In genomic region chr5:131394128-131394527, GRCh38 we compare ENCODE assay signal across 8 cellular contexts.
DNase-seq lines count a peak whose midpoint lies in the region; ATAC-seq and TF ChIP-seq lines count a peak whose summit lies in the region.

No MANE protein-coding gene starts in this region.

- H3K36me3 ChIP-seq in lung (ENCODE audit: control insufficient read depth in 2 of 2, insufficient read depth in 2 of 2, low read length in 2 of 2), result peaks cover 10 to 24% of the 10 kb centered on the region in 2 donors

- WGBS in lung, 2 donors, result 57 to 82% methylated on average over 4 of the region's 4 CpGs

- H3K27me3 ChIP-seq in lung (ENCODE audit: control insufficient read depth, insufficient read depth), result no peaks in the 10 kb centered on the region

- TF ChIP-seq CTCF in lung (IDR thresholded peaks at IDR 0.05; ENCODE audit: control extremely low read depth, extremely low read depth), result no peak

- no peaks in the 10 kb centered on the region for H3K9me3 ChIP-seq in lung (ENCODE audit: control insufficient read depth in 2 of 2, insufficient read depth in 1 of 2, low read length in 1 of 2)

- no peak overlapping the region for H3K27ac ChIP-seq in lung (ENCODE audit: low read depth in 1 of 2, low read length in 1 of 2)

- ATAC-seq in GM19043 (IDR thresholded peaks at IDR 0.05; ENCODE audit: low read depth, unreplicated experiment) (peak; percentile 61), HG02943 (IDR thresholded peaks at IDR 0.05; ENCODE audit: low read depth, unreplicated experiment) (peak; percentile 79), lung (ENCODE audit: insufficient read depth, low FRiP score) (peak; percentile 60)

- no peak overlapping the region for H3K4me3 ChIP-seq in lung

- H3K4me1 ChIP-seq in lung (ENCODE audit: control insufficient read depth in 2 of 2, insufficient read depth in 2 of 2, low read length in 2 of 2), result peaks cover 0 to under 1% of the 10 kb centered on the region in 2 donors

- DNase-seq in activated gamma-delta T cell treated with anti-CD3 and anti-CD28 coated beads, Interleukin-2, amount 50 U/mL, for 16 hours (ENCODE audit: low read depth), result peak; percentile 27
- no peak for DNase-seq in lung (ENCODE audit: low spot score)
- DNase-seq in foreskin melanocyte, result no peak
- no peak for DNase-seq in inferior parietal cortex (ENCODE audit: extremely low spot score)
- DNase-seq in NCI-H2227 treated with DMSO at 0.1 percent for 48 hours (lab: John Stamatoyannopoulos, UW), result no peak
- no peak for DNase-seq in NCI-H2081 treated with DMSO at 0.1 percent for 48 hours (lab: John Stamatoyannopoulos, UW)
